Comparison of ENCODE assay signal across 12 cellular contexts in genomic region chr7:138243430-138243829, GRCh38.
DNase-seq lines count a peak whose midpoint lies in the region; ATAC-seq and TF ChIP-seq lines count a peak whose summit lies in the region.
"Had no signal": no experiment of that assay in that cellular context is flagged by ENCODE, and none has a peak within 500 bp of the region (broad histone marks: within the 10 kb centered on the region; RNA-seq: fewer than 3 reads in every experiment).

No MANE protein-coding gene starts in this region.

- H2BK5ac ChIP-seq in trophoblast cell (ENCODE audit: low read depth, low read length, poor library complexity): peak overlapping the region; percentile 2

- no CpG with 5 or more reads among the region's 5 CpGs for WGBS in trophoblast cell (ENCODE audit: extremely low coverage, insufficient coverage, insufficient read length)
- 64 to 76% methylated on average over 4 to 5 of the region's 5 CpGs for WGBS in transverse colon (ENCODE audit: low coverage in 1 of 2), 2 donors

- peak; percentile 50 for ATAC-seq in esophagus mucosa
- ATAC-seq: activated T-helper 17 cell treated with anti-CD3 and anti-CD28 coated beads, Interleukin-2, amount 50 U/mL, for 72 hours had no signal

- H2AFZ ChIP-seq in trophoblast cell (ENCODE audit: insufficient read depth, low read length, poor library complexity): no peak overlapping the region

- peak overlapping the region; percentile 4 for H2BK120ac ChIP-seq in trophoblast cell (ENCODE audit: insufficient read depth, low read length, poor library complexity)

- H3K14ac ChIP-seq in trophoblast cell (ENCODE audit: low read length): peak overlapping the region; percentile 79

- H3K4me1 ChIP-seq in trophoblast cell (ENCODE audit: control insufficient read depth in 1 of 2, insufficient read depth in 2 of 2, low read length in 2 of 2) (peaks cover 8 to 11% of the 10 kb centered on the region in 2 experiments), transverse colon (peaks cover 0 to 2% (median 0%) of the 10 kb centered on the region in 4 donors)
- H3K4me1 ChIP-seq: suprapubic skin had no signal

- H3K18ac ChIP-seq in trophoblast cell (ENCODE audit: low read length): no peak overlapping the region

- peaks cover 2% of the 10 kb centered on the region for H3K79me2 ChIP-seq in trophoblast cell (ENCODE audit: control insufficient read depth, insufficient read depth, low read length, poor library complexity)

- in situ Hi-C loops in transverse colon (cut with MboI; ENCODE audit: low pct_ligation_motif_present in 1 of 4, low pct_unique_long_range_greater_than_20kb in 1 of 4, low sequenced_read_pairs in 3 of 4): no loop called here

- TF ChIP-seq EP300 in transverse colon (IDR thresholded peaks at IDR 0.05; ENCODE audit: low read depth): no peak

- H4K8ac ChIP-seq in trophoblast cell (ENCODE audit: low read depth, low read length): peak overlapping the region; percentile 17

- H4K91ac ChIP-seq in trophoblast cell (ENCODE audit: low read depth, low read length): peak overlapping the region; percentile 15

- TF ChIP-seq POLR2A in transverse colon (IDR thresholded peaks at IDR 0.05): no peak

- H3K4ac ChIP-seq in trophoblast cell (ENCODE audit: low read depth, low read length): no peak overlapping the region

- H3K27ac ChIP-seq in trophoblast cell (ENCODE audit: low read depth, low read length) (peak overlapping the region; percentile 69), transverse colon (no peak overlapping the region)
- H3K27ac ChIP-seq: suprapubic skin had no signal

- TF ChIP-seq CTCF in transverse colon (IDR thresholded peaks at IDR 0.05): no peak

- no peaks in the 10 kb centered on the region for H3K27me3 ChIP-seq in trophoblast cell (ENCODE audit: insufficient read depth, low read length)
- H3K27me3 ChIP-seq in transverse colon: no peaks in the 10 kb centered on the region
- H3K27me3 ChIP-seq: suprapubic skin had no signal

- H2AK5ac ChIP-seq in trophoblast cell (ENCODE audit: low read length): no peak overlapping the region

- peak; percentile 39 for DNase-seq in HuH-7 (ENCODE audit: low spot score)
- peak; percentile 95 for DNase-seq in NCI-H748 treated with DMSO at 0.1 percent for 48 hours (lab: John Stamatoyannopoulos, UW)
- DNase-seq in trophoblast cell: peak; percentile 21 to 49
- no peak for DNase-seq in dedifferentiated amniotic fluid mesenchymal stem cell (ENCODE audit: extremely low spot score)
- DNase-seq in MV-4-11 (lab: John Stamatoyannopoulos, UW): no peak
- DNase-seq in activated CD4-positive, alpha-beta T cell treated with anti-CD3 and anti-CD28 coated beads, Interleukin-2, amount 50 U/mL, for 4 hours: no peak
- no peak for DNase-seq in transverse colon
- DNase-seq: T1000 had no signal

- no peak overlapping the region for H4K12ac ChIP-seq in trophoblast cell (ENCODE audit: low read depth, low read length)

- peak overlapping the region; percentile 24 for H3K4me2 ChIP-seq in trophoblast cell (ENCODE audit: low read length)

- intact Hi-C loops in transverse colon (cut with DNase I; ENCODE audit: low total_unique reads): no loop called here

- peaks cover 2% of the 10 kb centered on the region for H3K9me3 ChIP-seq in trophoblast cell (ENCODE audit: insufficient read depth, low read depth, low read length)
- H3K9me3 ChIP-seq in transverse colon: peaks cover 7 to 9% of the 10 kb centered on the region in 2 donors
- H3K9me3 ChIP-seq: suprapubic skin had no signal

- H2BK12ac ChIP-seq in trophoblast cell (ENCODE audit: low read length): no peak overlapping the region

- H3K9ac ChIP-seq in trophoblast cell (ENCODE audit: low read length): no peak overlapping the region

- H3K36me3 ChIP-seq in trophoblast cell (ENCODE audit: control insufficient read depth in 1 of 2, insufficient read depth in 2 of 2, low read length in 2 of 2): peaks cover 3 to 5% of the 10 kb centered on the region in 2 experiments
- no peaks in the 10 kb centered on the region for H3K36me3 ChIP-seq in transverse colon
- H3K36me3 ChIP-seq: suprapubic skin had no signal

- H3K23ac ChIP-seq in trophoblast cell (ENCODE audit: low read length): no peak overlapping the region

- H3K79me1 ChIP-seq in trophoblast cell (ENCODE audit: low read length): peaks cover 35% of the 10 kb centered on the region

- H3K4me3 ChIP-seq in trophoblast cell (ENCODE audit: low read depth, low read length) (no peak overlapping the region), transverse colon (no peak overlapping the region)
- H3K4me3 ChIP-seq: lung, suprapubic skin had no signal

Comparison
In these comparisons a context has a peak if more than half of its experiments do, and no peak if none do; other contexts are left out.
1. DNase-seq: peak in HuH-7 (single experiment), NCI-H748 treated with DMSO at 0.1 percent for 48 hours (single experiment) and trophoblast cell (2 of 2); none in dedifferentiated amniotic fluid mesenchymal stem cell (single experiment), MV-4-11 (single experiment), activated CD4-positive, alpha-beta T cell treated with anti-CD3 and anti-CD28 coated beads, Interleukin-2, amount 50 U/mL, for 4 hours (0 of 2) and transverse colon (single experiment).